In the genomic region with DNA sequence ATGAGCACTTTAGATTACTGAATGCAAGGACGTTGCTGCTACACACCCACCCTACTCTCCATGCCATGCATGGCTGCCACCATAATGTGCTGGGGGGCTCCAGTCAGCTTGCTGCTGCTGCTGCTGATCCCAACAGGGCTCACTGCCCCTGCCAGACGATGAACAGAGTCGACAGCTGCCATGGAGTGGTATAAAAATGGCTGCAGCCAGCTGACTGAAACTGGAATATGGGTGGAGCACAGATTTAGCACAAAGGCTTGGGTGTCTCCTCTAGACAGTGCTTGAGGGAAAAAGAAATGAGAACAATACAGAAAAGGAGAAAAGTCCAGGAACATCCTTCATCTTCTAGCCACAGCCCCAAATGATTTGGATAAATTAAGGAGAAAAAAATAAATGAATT, we compare ENCODE assay signal across 25 cellular contexts.
"Had no signal": no experiment of that assay in that cellular context is flagged by ENCODE, and none has a peak within 500 bp of the region (broad histone marks: within the 10 kb centered on the region; RNA-seq: fewer than 3 reads in every experiment).

No MANE protein-coding gene starts in this region.

- H3K9me3 Mint-ChIP-seq: activated naive CD4-positive, alpha-beta T cell treated with anti-CD3 and anti-CD28 coated beads, Interleukin-2, amount 50 U/mL, for 72 hours; activated T-helper 17 cell treated with anti-CD3 and anti-CD28 coated beads, Interleukin-2, amount 50 U/mL, for 72 hours; central memory CD8-positive, alpha-beta T cell; effector memory CD8-positive, alpha-beta T cell; naive thymus-derived CD8-positive, alpha-beta T cell; T-helper 1 cell treated with Interleukin-12 subunit alpha and Interleukin-12 subunit beta and Interleukin-4 antibody, amounts not matched to agents 30 μg/mL and 1 μg/mL, for 36 hours had no signal

- H3K27ac ChIP-seq: ascending aorta, colonic mucosa, dorsolateral prefrontal cortex, esophagus muscularis mucosa, gastroesophageal sphincter, heart right ventricle, prostate gland, right atrium auricular region, upper lobe of right lung had no signal

- H3K27ac Mint-ChIP-seq: activated naive CD4-positive, alpha-beta T cell treated with anti-CD3 and anti-CD28 coated beads, Interleukin-2, amount 50 U/mL, for 72 hours; activated T-helper 17 cell treated with anti-CD3 and anti-CD28 coated beads, Interleukin-2, amount 50 U/mL, for 72 hours; effector memory CD8-positive, alpha-beta T cell; naive thymus-derived CD8-positive, alpha-beta T cell; T-helper 1 cell treated with Interleukin-12 subunit alpha and Interleukin-12 subunit beta and Interleukin-4 antibody, amounts not matched to agents 30 μg/mL and 1 μg/mL, for 36 hours; WTC11 had no signal

- H3K27me3 Mint-ChIP-seq: activated T-helper 17 cell treated with anti-CD3 and anti-CD28 coated beads, Interleukin-2, amount 50 U/mL, for 72 hours; central memory CD8-positive, alpha-beta T cell; effector memory CD8-positive, alpha-beta T cell; naive thymus-derived CD8-positive, alpha-beta T cell had no signal

- H3K4me1 ChIP-seq: ascending aorta, colonic mucosa, esophagus muscularis mucosa, gastroesophageal sphincter, heart right ventricle, prostate gland, right atrium auricular region, upper lobe of right lung had no signal

- H3K4me3 Mint-ChIP-seq: activated T-helper 17 cell treated with anti-CD3 and anti-CD28 coated beads, Interleukin-2, amount 50 U/mL, for 72 hours; central memory CD8-positive, alpha-beta T cell; effector memory CD8-positive, alpha-beta T cell; naive thymus-derived CD8-positive, alpha-beta T cell; T-helper 1 cell treated with Interleukin-12 subunit alpha and Interleukin-12 subunit beta and Interleukin-4 antibody, amounts not matched to agents 30 μg/mL and 1 μg/mL, for 36 hours; WTC11 had no signal

- DNase-seq: activated T-cell treated with anti-CD3 and anti-CD28 coated beads, Interleukin-2, amount 50 U/mL, for 1 hour; colonic mucosa; dorsolateral prefrontal cortex; effector memory CD8-positive, alpha-beta T cell; heart right ventricle; left colon; mesendoderm; mucosa of descending colon; naive thymus-derived CD8-positive, alpha-beta T cell; stimulated activated CD4-positive, alpha-beta T cell treated with anti-CD3 and anti-CD28 coated beads, Interleukin-4, amount 100 ng/mL, for 4 hours; stimulated activated naive CD8-positive, alpha-beta T cell treated with anti-CD3 and anti-CD28 coated beads, Interleukin-15, Interleukin-2, amounts not matched to agents 100 U/mL and 50 U/mL, for 24 hours; T1000; upper lobe of right lung had no signal

- ATAC-seq: activated naive CD4-positive, alpha-beta T cell treated with anti-CD3 and anti-CD28 coated beads, Interleukin-2, amount 50 U/mL, for 72 hours; activated T-helper 17 cell treated with anti-CD3 and anti-CD28 coated beads, Interleukin-2, amount 50 U/mL, for 72 hours; effector memory CD8-positive, alpha-beta T cell; gastroesophageal sphincter; heart right ventricle; left colon; mucosa of descending colon; naive thymus-derived CD8-positive, alpha-beta T cell; stimulated activated naive CD8-positive, alpha-beta T cell treated with anti-CD3 and anti-CD28 coated beads, Interleukin-15, Interleukin-2, amounts not matched to agents 100 U/mL and 50 U/mL, for 24 hours; upper lobe of right lung; WTC11 had no signal

- H3K9me3 ChIP-seq: ascending aorta, colonic mucosa, esophagus muscularis mucosa, gastroesophageal sphincter, heart right ventricle, mucosa of descending colon, prostate gland, right atrium auricular region, upper lobe of right lung had no signal

- H3K4me3 ChIP-seq: ascending aorta, colonic mucosa, dorsolateral prefrontal cortex, esophagus muscularis mucosa, gastroesophageal sphincter, heart right ventricle, mucosa of descending colon, prostate gland, right atrium auricular region, upper lobe of right lung had no signal

- H3K36me3 ChIP-seq: ascending aorta, colonic mucosa, esophagus muscularis mucosa, gastroesophageal sphincter, heart right ventricle, prostate gland, right atrium auricular region, upper lobe of right lung had no signal

- FAIRE-seq: endothelial cell of umbilical vein, keratinocyte had no signal

- H3K27me3 ChIP-seq: ascending aorta, colonic mucosa, dorsolateral prefrontal cortex, esophagus muscularis mucosa, gastroesophageal sphincter, heart right ventricle, right atrium auricular region, upper lobe of right lung had no signal

- H3K36me3 Mint-ChIP-seq: activated naive CD4-positive, alpha-beta T cell treated with anti-CD3 and anti-CD28 coated beads, Interleukin-2, amount 50 U/mL, for 72 hours had no signal
